9 cellular contexts compared by ENCODE assay signal in genomic region chr12:54282949-54283593, GRCh38. TPM values are rescaled to one million over a fixed set of nuclear protein-coding genes. Genes with fewer than 3 reads are reported as not detected.
A peak's percentile ranks its signal among the peaks of the same experiment; 100 is the strongest.
DNase-seq lines count a peak whose midpoint lies in the region; ATAC-seq and TF ChIP-seq lines count a peak whose summit lies in the region.
"Had no signal": no experiment of that assay in that cellular context is flagged by ENCODE, and none has a peak within 500 bp of the region (broad histone marks: within the 10 kb centered on the region; RNA-seq: fewer than 3 reads in every experiment).

No MANE protein-coding gene starts in this region.

- peak; percentile 45 for DNase-seq in DMS53 (lab: John Stamatoyannopoulos, UW)
- no peak for DNase-seq in DMS53 treated with DMSO at 0.1 percent for 48 hours (lab: John Stamatoyannopoulos, UW; ENCODE audit: unreplicated experiment)
- DNase-seq in SJSA1 (ENCODE audit: low read depth in 1 of 2, low spot score in 2 of 2) = no peak
- peak in 1 of 2 donors; percentile 19 for DNase-seq in foreskin fibroblast
- DNase-seq in stimulated activated CD4-positive, alpha-beta T cell treated with anti-CD3 and anti-CD28 coated beads, Interleukin-1b, Interleukin-23, amount 100 ng/mL, for 48 hours = peak; percentile 53
- DNase-seq: hypothalamus had no signal

- peak overlapping the region; percentile 61 for H3K4me3 ChIP-seq in SJSA1
- peak overlapping the region; percentile 70 to 99 for H3K4me3 ChIP-seq in foreskin fibroblast (ENCODE audit: low read depth in 1 of 2, low read length in 2 of 2)

- peaks cover 23% of the 10 kb centered on the region for H3K4me1 ChIP-seq in SJSA1 (replicated peaks)

- ATAC-seq in GM19328 (IDR thresholded peaks at IDR 0.05; ENCODE audit: unreplicated experiment) (no peak), HG03439 (IDR thresholded peaks at IDR 0.05; ENCODE audit: unreplicated experiment) (no peak)
- no peak for ATAC-seq in activated CD4-positive, CD25-positive, alpha-beta regulatory T cell treated with anti-CD3 and anti-CD28 coated beads, Interleukin-2, amount 50 U/mL, for 24 hours

- TF ChIP-seq CTCF in foreskin fibroblast (IDR thresholded peaks at IDR 0.05; ENCODE audit: low read depth, low read length) = no peak

- H3K27ac ChIP-seq in SJSA1 = no peak overlapping the region

- H3K27me3 ChIP-seq in SJSA1 (replicated peaks) = no peaks in the 10 kb centered on the region

- H3K36me3 ChIP-seq in SJSA1 = peaks cover 88% of the 10 kb centered on the region

- H3K9me3 ChIP-seq in SJSA1 (replicated peaks) = no peaks in the 10 kb centered on the region

RNA-seq across cellular contexts. Expression of gene HNRNPA1, which starts 2.5 kb away (rescaled TPM):
- total RNA-seq in SJSA1 (2014; rRNA removed; shearing (Covaris generic)) = 382 and 453 TPM in 2 replicates

RNA-seq across cellular contexts. Expression of gene CBX5, which starts 3.1 kb away (rescaled TPM):
- 42.6 and 71.6 TPM in 2 replicates for total RNA-seq in SJSA1 (2014; rRNA removed; shearing (Covaris generic))

RNA-seq across cellular contexts. Expression of gene NFE2, which starts 17.7 kb away (rescaled TPM):
- not detected in 2 replicates for total RNA-seq in SJSA1 (2014; rRNA removed; shearing (Covaris generic))

RNA-seq across cellular contexts. Expression of gene COPZ1, which starts 41.9 kb away (rescaled TPM):
- 106 and 191 TPM in 2 replicates for total RNA-seq in SJSA1 (2014; rRNA removed; shearing (Covaris generic))

Comparison
In these comparisons a context has a peak if more than half of its experiments do, and no peak if none do; other contexts are left out.
1. DNase-seq: peak in DMS53 (single experiment) and stimulated activated CD4-positive, alpha-beta T cell treated with anti-CD3 and anti-CD28 coated beads, Interleukin-1b, Interleukin-23, amount 100 ng/mL, for 48 hours (single experiment); none in DMS53 treated with DMSO at 0.1 percent for 48 hours (single experiment) and SJSA1 (0 of 2).